In genomic region chr9:87194471-87194870, GRCh38 we compare ENCODE assay signal across 13 cellular contexts.
DNase-seq lines count a peak whose midpoint lies in the region.
"Had no signal": no experiment of that assay in that cellular context is flagged by ENCODE, and none has a peak within 500 bp of the region (broad histone marks: within the 10 kb centered on the region; RNA-seq: fewer than 3 reads in every experiment).

No MANE protein-coding gene starts in this region.

- peak overlapping the region; percentile 58 for H3K4me3 ChIP-seq in SK-N-MC
- H3K4me3 ChIP-seq: dorsolateral prefrontal cortex had no signal

- H3K36me3 ChIP-seq in SK-N-MC (ENCODE audit: insufficient read depth, low read length), result no peaks in the 10 kb centered on the region

- DNase-seq in AG20443 (ENCODE audit: low spot score), result peak; percentile 46
- DNase-seq in SK-N-MC (ENCODE audit: low read depth, low spot score), result no peak
- DNase-seq in fibroblast of peridontal ligament (ENCODE audit: extremely low read depth), result peak; percentile 94
- DNase-seq in renal cortical epithelial cell (ENCODE audit: low read depth), result peak; percentile 100
- no peak for DNase-seq in NCI-H748 (lab: John Stamatoyannopoulos, UW; ENCODE audit: unreplicated experiment)
- no peak for DNase-seq in posterior cingulate gyrus
- DNase-seq in DMS153 (lab: John Stamatoyannopoulos, UW), result no peak
- DNase-seq in activated naive CD4-positive, alpha-beta T cell treated with anti-CD3 and anti-CD28 coated beads for 36 hours, result no peak
- DNase-seq: dorsolateral prefrontal cortex; naive thymus-derived CD4-positive, alpha-beta T cell; NCI-H510A; stimulated activated naive CD4-positive, alpha-beta T cell had no signal

- CTCF ChIA-PET in activated naive CD4-positive, alpha-beta T cell treated with anti-CD3 and anti-CD28 coated beads for 36 hours (lab: Charles Lee), result no interaction called here

- H3K27ac ChIP-seq in SK-N-MC, result peak overlapping the region; percentile 93
- H3K27ac ChIP-seq: dorsolateral prefrontal cortex had no signal

- no peaks in the 10 kb centered on the region for H3K9me3 ChIP-seq in SK-N-MC (ENCODE audit: low read depth, low read length)

- H3K9ac ChIP-seq in SK-N-MC (ENCODE audit: insufficient read length), result no peak overlapping the region

- no peaks in the 10 kb centered on the region for H3K4me1 Mint-ChIP-seq in activated naive CD4-positive, alpha-beta T cell treated with anti-CD3 and anti-CD28 coated beads for 36 hours (ENCODE audit: low read depth)

- intact Hi-C loops in posterior cingulate gyrus (cut with DNase I), result no loop called here
- intact Hi-C loops in activated naive CD4-positive, alpha-beta T cell treated with anti-CD3 and anti-CD28 coated beads for 36 hours (cut with micrococcal nuclease), result no loop called here

- no peaks in the 10 kb centered on the region for H3K36me3 Mint-ChIP-seq in activated naive CD4-positive, alpha-beta T cell treated with anti-CD3 and anti-CD28 coated beads for 36 hours (ENCODE audit: low read depth)
- H3K36me3 Mint-ChIP-seq: CD14-positive monocyte; naive thymus-derived CD4-positive, alpha-beta T cell had no signal

- H3K9me3 Mint-ChIP-seq in activated naive CD4-positive, alpha-beta T cell treated with anti-CD3 and anti-CD28 coated beads for 36 hours, result no peaks in the 10 kb centered on the region

- H3K27me3 Mint-ChIP-seq in activated naive CD4-positive, alpha-beta T cell treated with anti-CD3 and anti-CD28 coated beads for 36 hours (ENCODE audit: low read depth), result peaks cover 26% of the 10 kb centered on the region

- no peak overlapping the region for H3K4me3 Mint-ChIP-seq in activated naive CD4-positive, alpha-beta T cell treated with anti-CD3 and anti-CD28 coated beads for 36 hours
- H3K4me3 Mint-ChIP-seq: CD14-positive monocyte; naive thymus-derived CD4-positive, alpha-beta T cell had no signal

- no peak overlapping the region for H3K27ac Mint-ChIP-seq in activated naive CD4-positive, alpha-beta T cell treated with anti-CD3 and anti-CD28 coated beads for 36 hours
- H3K27ac Mint-ChIP-seq: CD14-positive monocyte; naive thymus-derived CD4-positive, alpha-beta T cell had no signal

Comparison
In these comparisons a context has a peak if more than half of its experiments do, and no peak if none do; other contexts are left out.
1. DNase-seq: peak in AG20443 (single experiment), fibroblast of peridontal ligament (single experiment) and renal cortical epithelial cell (single experiment); none in SK-N-MC (single experiment), NCI-H748 (single experiment), posterior cingulate gyrus (0 of 10), DMS153 (single experiment) and activated naive CD4-positive, alpha-beta T cell treated with anti-CD3 and anti-CD28 coated beads for 36 hours (single experiment).